ENCODE assay signal across 1 cellular context in the genomic region with DNA sequence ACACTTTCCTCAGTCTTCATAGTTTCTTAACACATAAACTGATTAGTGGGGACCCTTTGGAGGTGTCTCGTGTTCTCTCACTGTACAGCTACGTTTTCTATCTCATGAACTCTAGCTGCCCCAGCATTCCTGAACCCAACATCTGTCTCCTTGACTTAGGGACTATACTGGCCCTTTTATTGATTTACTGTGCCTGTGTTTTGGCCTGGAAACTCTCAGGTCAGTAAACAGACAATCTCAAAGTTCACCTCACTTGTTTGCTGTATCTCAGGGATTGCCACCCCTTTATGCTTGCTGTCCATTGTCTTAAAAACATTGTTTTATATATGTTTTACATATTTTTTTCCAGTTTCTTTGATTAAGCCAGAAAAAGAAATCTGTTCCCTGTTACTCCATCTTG.
TF ChIP-seq lines count a peak whose summit lies in the region.

No MANE protein-coding gene starts in this region.

TF ChIP-seq in HepG2, 621 proteins besides CTCF, POLR2A, EP300 and RAD21 (continued from another document and continues in another):
- TF ChIP-seq ZBTB20 (CRISPR knock-in tag; IDR thresholded peaks at IDR 0.05; ENCODE audit: borderline replicate concordance, low read depth) = no peak
- TF ChIP-seq, protein P1, sequence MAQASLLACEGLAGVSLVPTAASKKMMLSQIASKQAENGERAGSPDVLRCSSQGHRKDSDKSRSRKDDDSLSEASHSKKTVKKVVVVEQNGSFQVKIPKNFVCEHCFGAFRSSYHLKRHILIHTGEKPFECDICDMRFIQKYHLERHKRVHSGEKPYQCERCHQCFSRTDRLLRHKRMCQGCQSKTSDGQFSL (CRISPR knock-in tag; IDR thresholded peaks at IDR 0.05) = no peak
- no peak for TF ChIP-seq ZNF780A (CRISPR knock-in tag; IDR thresholded peaks at IDR 0.05)
- no peak for TF ChIP-seq ZFAT (CRISPR knock-in tag; conservative IDR thresholded peaks at IDR 0.05)
- TF ChIP-seq ZKSCAN1 (IDR thresholded peaks at IDR 0.05; ENCODE audit: low read length) = no peak
- TF ChIP-seq, protein P2, sequence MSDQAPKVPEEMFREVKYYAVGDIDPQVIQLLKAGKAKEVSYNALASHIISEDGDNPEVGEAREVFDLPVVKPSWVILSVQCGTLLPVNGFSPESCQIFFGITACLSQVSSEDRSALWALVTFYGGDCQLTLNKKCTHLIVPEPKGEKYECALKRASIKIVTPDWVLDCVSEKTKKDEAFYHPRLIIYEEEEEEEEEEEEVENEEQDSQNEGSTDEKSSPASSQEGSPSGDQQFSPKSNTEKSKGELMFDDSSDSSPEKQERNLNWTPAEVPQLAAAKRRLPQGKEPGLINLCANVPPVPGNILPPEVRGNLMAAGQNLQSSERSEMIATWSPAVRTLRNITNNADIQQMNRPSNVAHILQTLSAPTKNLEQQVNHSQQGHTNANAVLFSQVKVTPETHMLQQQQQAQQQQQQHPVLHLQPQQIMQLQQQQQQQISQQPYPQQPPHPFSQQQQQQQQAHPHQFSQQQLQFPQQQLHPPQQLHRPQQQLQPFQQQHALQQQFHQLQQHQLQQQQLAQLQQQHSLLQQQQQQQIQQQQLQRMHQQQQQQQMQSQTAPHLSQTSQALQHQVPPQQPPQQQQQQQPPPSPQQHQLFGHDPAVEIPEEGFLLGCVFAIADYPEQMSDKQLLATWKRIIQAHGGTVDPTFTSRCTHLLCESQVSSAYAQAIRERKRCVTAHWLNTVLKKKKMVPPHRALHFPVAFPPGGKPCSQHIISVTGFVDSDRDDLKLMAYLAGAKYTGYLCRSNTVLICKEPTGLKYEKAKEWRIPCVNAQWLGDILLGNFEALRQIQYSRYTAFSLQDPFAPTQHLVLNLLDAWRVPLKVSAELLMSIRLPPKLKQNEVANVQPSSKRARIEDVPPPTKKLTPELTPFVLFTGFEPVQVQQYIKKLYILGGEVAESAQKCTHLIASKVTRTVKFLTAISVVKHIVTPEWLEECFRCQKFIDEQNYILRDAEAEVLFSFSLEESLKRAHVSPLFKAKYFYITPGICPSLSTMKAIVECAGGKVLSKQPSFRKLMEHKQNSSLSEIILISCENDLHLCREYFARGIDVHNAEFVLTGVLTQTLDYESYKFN (CRISPR knock-in tag; conservative IDR thresholded peaks at IDR 0.05) = peak; percentile 86
- TF ChIP-seq BCL6 (CRISPR knock-in tag; IDR thresholded peaks at IDR 0.05) = peak; percentile 82
- no peak for TF ChIP-seq ZNF761 (CRISPR knock-in tag; conservative IDR thresholded peaks at IDR 0.05)
- 0 out of 2 replicates have a peak, but pooled peaks have one; percentile 40 for TF ChIP-seq PHF21A (CRISPR knock-in tag; IDR thresholded peaks at IDR 0.05)
- TF ChIP-seq SOX6 (IDR thresholded peaks at IDR 0.05) = no peak
- TF ChIP-seq SOX6 (CRISPR knock-in tag; IDR thresholded peaks at IDR 0.05) = peak; percentile 95
- TF ChIP-seq EED (CRISPR knock-in tag; IDR thresholded peaks at IDR 0.05) = no peak
- TF ChIP-seq, protein P3, sequence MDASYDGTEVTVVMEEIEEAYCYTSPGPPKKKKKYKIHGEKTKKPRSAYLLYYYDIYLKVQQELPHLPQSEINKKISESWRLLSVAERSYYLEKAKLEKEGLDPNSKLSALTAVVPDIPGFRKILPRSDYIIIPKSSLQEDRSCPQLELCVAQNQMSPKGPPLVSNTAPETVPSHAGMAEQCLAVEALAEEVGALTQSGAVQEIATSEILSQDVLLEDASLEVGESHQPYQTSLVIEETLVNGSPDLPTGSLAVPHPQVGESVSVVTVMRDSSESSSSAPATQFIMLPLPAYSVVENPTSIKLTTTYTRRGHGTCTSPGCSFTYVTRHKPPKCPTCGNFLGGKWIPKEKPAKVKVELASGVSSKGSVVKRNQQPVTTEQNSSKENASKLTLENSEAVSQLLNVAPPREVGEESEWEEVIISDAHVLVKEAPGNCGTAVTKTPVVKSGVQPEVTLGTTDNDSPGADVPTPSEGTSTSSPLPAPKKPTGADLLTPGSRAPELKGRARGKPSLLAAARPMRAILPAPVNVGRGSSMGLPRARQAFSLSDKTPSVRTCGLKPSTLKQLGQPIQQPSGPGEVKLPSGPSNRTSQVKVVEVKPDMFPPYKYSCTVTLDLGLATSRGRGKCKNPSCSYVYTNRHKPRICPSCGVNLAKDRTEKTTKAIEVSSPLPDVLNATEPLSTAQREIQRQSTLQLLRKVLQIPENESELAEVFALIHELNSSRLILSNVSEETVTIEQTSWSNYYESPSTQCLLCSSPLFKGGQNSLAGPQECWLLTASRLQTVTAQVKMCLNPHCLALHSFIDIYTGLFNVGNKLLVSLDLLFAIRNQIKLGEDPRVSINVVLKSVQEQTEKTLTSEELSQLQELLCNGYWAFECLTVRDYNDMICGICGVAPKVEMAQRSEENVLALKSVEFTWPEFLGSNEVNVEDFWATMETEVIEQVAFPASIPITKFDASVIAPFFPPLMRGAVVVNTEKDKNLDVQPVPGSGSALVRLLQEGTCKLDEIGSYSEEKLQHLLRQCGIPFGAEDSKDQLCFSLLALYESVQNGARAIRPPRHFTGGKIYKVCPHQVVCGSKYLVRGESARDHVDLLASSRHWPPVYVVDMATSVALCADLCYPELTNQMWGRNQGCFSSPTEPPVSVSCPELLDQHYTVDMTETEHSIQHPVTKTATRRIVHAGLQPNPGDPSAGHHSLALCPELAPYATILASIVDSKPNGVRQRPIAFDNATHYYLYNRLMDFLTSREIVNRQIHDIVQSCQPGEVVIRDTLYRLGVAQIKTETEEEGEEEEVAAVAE (CRISPR knock-in tag; IDR thresholded peaks at IDR 0.05; ENCODE audit: borderline replicate concordance) = no peak
- TF ChIP-seq MBNL3 (CRISPR knock-in tag; conservative IDR thresholded peaks at IDR 0.05) = no peak
- TF ChIP-seq ERF (CRISPR knock-in tag; IDR thresholded peaks at IDR 0.05) = 0 out of 2 replicates have a peak, but pooled peaks have one; percentile 32
- no peak for TF ChIP-seq FOXP1 (IDR thresholded peaks at IDR 0.05)
- peak; percentile 94 for TF ChIP-seq FOXP1 (CRISPR knock-in tag; IDR thresholded peaks at IDR 0.05)
- TF ChIP-seq, protein P4, sequence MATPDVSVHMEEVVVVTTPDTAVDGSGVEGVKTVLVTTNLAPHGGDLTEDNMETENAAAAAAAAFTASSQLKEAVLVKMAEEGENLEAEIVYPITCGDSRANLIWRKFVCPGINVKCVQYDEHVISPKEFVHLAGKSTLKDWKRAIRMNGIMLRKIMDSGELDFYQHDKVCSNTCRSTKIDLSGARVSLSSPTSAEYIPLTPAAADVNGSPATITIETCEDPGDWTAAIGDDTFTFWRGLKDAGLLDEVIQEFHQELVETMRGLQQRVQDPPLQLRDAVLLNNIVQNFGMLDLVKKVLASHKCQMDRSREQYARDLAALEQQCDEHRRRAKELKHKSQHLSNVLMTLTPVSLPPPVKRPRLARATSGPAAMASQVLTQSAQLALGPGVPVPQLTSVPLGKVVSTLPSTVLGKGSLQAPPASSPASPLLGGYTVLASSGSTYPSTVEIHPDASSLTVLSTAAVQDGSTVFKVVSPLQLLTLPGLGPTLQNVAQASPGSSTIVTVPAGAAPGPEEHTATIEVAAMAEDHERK (CRISPR knock-in tag; IDR thresholded peaks at IDR 0.05; ENCODE audit: low read depth) = no peak
- no peak for TF ChIP-seq SNAPC2 (CRISPR knock-in tag; IDR thresholded peaks at IDR 0.05)
- TF ChIP-seq KDM6A (CRISPR knock-in tag; IDR thresholded peaks at IDR 0.05; ENCODE audit: low read depth) = 0 out of 2 replicates have a peak, but pooled peaks have one; percentile 37
- no peak for TF ChIP-seq SIX1 (CRISPR knock-in tag; IDR thresholded peaks at IDR 0.05; ENCODE audit: borderline replicate concordance)
- TF ChIP-seq, protein P5, sequence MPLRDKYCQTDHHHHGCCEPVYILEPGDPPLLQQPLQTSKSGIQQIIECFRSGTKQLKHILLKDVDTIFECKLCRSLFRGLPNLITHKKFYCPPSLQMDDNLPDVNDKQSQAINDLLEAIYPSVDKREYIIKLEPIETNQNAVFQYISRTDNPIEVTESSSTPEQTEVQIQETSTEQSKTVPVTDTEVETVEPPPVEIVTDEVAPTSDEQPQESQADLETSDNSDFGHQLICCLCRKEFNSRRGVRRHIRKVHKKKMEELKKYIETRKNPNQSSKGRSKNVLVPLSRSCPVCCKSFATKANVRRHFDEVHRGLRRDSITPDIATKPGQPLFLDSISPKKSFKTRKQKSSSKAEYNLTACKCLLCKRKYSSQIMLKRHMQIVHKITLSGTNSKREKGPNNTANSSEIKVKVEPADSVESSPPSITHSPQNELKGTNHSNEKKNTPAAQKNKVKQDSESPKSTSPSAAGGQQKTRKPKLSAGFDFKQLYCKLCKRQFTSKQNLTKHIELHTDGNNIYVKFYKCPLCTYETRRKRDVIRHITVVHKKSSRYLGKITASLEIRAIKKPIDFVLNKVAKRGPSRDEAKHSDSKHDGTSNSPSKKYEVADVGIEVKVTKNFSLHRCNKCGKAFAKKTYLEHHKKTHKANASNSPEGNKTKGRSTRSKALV (CRISPR knock-in tag; IDR thresholded peaks at IDR 0.05) = no peak
- TF ChIP-seq, protein P6, sequence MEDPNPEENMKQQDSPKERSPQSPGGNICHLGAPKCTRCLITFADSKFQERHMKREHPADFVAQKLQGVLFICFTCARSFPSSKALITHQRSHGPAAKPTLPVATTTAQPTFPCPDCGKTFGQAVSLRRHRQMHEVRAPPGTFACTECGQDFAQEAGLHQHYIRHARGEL (CRISPR knock-in tag; IDR thresholded peaks at IDR 0.05) = no peak
- TF ChIP-seq MTA3 (CRISPR knock-in tag; IDR thresholded peaks at IDR 0.05) = no peak
- TF ChIP-seq TARDBP (CRISPR knock-in tag; IDR thresholded peaks at IDR 0.05) = peak; percentile 31; the same call in 1 of the 2 replicates
- no peak for TF ChIP-seq DMAP1 (CRISPR knock-in tag; IDR thresholded peaks at IDR 0.05)
- TF ChIP-seq, protein P7, sequence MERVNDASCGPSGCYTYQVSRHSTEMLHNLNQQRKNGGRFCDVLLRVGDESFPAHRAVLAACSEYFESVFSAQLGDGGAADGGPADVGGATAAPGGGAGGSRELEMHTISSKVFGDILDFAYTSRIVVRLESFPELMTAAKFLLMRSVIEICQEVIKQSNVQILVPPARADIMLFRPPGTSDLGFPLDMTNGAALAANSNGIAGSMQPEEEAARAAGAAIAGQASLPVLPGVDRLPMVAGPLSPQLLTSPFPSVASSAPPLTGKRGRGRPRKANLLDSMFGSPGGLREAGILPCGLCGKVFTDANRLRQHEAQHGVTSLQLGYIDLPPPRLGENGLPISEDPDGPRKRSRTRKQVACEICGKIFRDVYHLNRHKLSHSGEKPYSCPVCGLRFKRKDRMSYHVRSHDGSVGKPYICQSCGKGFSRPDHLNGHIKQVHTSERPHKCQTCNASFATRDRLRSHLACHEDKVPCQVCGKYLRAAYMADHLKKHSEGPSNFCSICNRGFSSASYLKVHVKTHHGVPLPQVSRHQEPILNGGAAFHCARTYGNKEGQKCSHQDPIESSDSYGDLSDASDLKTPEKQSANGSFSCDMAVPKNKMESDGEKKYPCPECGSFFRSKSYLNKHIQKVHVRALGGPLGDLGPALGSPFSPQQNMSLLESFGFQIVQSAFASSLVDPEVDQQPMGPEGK (CRISPR knock-in tag; IDR thresholded peaks at IDR 0.05) = no peak
- TF ChIP-seq KLF16 (CRISPR knock-in tag; IDR thresholded peaks at IDR 0.05) = 0 out of 4 replicates have a peak, but pooled peaks of 1 of the 2 experiments have one; percentile 19
- no peak for TF ChIP-seq RBM22 (optimal IDR thresholded peaks at IDR 0.05; ENCODE audit: low read length)
- TF ChIP-seq RARG (CRISPR knock-in tag; IDR thresholded peaks at IDR 0.05; ENCODE audit: low read depth) = no peak
- TF ChIP-seq ZNF20 (CRISPR knock-in tag; IDR thresholded peaks at IDR 0.05) = no peak
- TF ChIP-seq CCDC6 (CRISPR knock-in tag; IDR thresholded peaks at IDR 0.05) = no peak
- no peak for TF ChIP-seq ZFP82 (CRISPR knock-in tag; IDR thresholded peaks at IDR 0.05; ENCODE audit: borderline replicate concordance)
- no peak for TF ChIP-seq KLF13 (CRISPR knock-in tag; IDR thresholded peaks at IDR 0.05)
- TF ChIP-seq CHCHD3 (CRISPR knock-in tag; IDR thresholded peaks at IDR 0.05) = no peak
- peak; percentile 86; the same call in 1 of the 2 replicates for TF ChIP-seq FOXJ3 (CRISPR knock-in tag; IDR thresholded peaks at IDR 0.05; ENCODE audit: borderline replicate concordance)
- TF ChIP-seq, protein P8, sequence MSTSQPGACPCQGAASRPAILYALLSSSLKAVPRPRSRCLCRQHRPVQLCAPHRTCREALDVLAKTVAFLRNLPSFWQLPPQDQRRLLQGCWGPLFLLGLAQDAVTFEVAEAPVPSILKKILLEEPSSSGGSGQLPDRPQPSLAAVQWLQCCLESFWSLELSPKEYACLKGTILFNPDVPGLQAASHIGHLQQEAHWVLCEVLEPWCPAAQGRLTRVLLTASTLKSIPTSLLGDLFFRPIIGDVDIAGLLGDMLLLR (CRISPR knock-in tag; IDR thresholded peaks at IDR 0.05) = no peak
- no peak for TF ChIP-seq ZNF775 (CRISPR knock-in tag; IDR thresholded peaks at IDR 0.05; ENCODE audit: borderline replicate concordance)
- TF ChIP-seq, protein P9, sequence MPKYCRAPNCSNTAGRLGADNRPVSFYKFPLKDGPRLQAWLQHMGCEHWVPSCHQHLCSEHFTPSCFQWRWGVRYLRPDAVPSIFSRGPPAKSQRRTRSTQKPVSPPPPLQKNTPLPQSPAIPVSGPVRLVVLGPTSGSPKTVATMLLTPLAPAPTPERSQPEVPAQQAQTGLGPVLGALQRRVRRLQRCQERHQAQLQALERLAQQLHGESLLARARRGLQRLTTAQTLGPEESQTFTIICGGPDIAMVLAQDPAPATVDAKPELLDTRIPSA (CRISPR knock-in tag; IDR thresholded peaks at IDR 0.05; ENCODE audit: borderline replicate concordance) = no peak
- TF ChIP-seq, protein P10, sequence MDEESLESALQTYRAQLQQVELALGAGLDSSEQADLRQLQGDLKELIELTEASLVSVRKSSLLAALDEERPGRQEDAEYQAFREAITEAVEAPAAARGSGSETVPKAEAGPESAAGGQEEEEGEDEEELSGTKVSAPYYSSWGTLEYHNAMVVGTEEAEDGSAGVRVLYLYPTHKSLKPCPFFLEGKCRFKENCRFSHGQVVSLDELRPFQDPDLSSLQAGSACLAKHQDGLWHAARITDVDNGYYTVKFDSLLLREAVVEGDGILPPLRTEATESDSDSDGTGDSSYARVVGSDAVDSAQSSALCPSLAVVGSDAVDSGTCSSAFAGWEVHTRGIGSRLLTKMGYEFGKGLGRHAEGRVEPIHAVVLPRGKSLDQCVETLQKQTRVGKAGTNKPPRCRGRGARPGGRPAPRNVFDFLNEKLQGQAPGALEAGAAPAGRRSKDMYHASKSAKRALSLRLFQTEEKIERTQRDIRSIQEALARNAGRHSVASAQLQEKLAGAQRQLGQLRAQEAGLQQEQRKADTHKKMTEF (CRISPR knock-in tag; IDR thresholded peaks at IDR 0.05) = 0 out of 2 replicates have a peak, but pooled peaks have one; percentile 23
- TF ChIP-seq TP53 (CRISPR knock-in tag; conservative IDR thresholded peaks at IDR 0.05) = no peak
- TF ChIP-seq CBX2 (IDR thresholded peaks at IDR 0.05; ENCODE audit: low read depth, low read length) = no peak
- no peak for TF ChIP-seq CBX2 (CRISPR knock-in tag; IDR thresholded peaks at IDR 0.05; ENCODE audit: low read depth)
- peak; percentile 16; the same call in 1 of the 2 replicates for TF ChIP-seq ZFX (CRISPR knock-in tag; IDR thresholded peaks at IDR 0.05; ENCODE audit: low read depth)
- TF ChIP-seq, protein P11, sequence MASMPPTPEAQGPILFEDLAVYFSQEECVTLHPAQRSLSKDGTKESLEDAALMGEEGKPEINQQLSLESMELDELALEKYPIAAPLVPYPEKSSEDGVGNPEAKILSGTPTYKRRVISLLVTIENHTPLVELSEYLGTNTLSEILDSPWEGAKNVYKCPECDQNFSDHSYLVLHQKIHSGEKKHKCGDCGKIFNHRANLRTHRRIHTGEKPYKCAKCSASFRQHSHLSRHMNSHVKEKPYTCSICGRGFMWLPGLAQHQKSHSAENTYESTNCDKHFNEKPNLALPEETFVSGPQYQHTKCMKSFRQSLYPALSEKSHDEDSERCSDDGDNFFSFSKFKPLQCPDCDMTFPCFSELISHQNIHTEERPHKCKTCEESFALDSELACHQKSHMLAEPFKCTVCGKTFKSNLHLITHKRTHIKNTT (CRISPR knock-in tag; IDR thresholded peaks at IDR 0.05) = no peak
- no peak for TF ChIP-seq AKAP8 (CRISPR knock-in tag; IDR thresholded peaks at IDR 0.05)
- no peak for TF ChIP-seq SETDB1 (CRISPR knock-in tag; IDR thresholded peaks at IDR 0.05; ENCODE audit: borderline replicate concordance)
- no peak for TF ChIP-seq ZFP36L2 (CRISPR knock-in tag; IDR thresholded peaks at IDR 0.05)
